Comparison of ENCODE assay signal across 20 cellular contexts in genomic region chr9:129262261-129262660, GRCh38.
DNase-seq lines count a peak whose midpoint lies in the region; ATAC-seq, FAIRE-seq and TF ChIP-seq lines count a peak whose summit lies in the region.
"Had no signal": no experiment of that assay in that cellular context is flagged by ENCODE, and none has a peak within 500 bp of the region (broad histone marks: within the 10 kb centered on the region; RNA-seq: fewer than 3 reads in every experiment).

No MANE protein-coding gene starts in this region.

- H3K4me1 ChIP-seq in astrocyte (ENCODE audit: insufficient read depth, low read length): peaks cover 7% of the 10 kb centered on the region
- peaks cover 7 to 10% of the 10 kb centered on the region in 2 donors for H3K4me1 ChIP-seq in gastrocnemius medialis
- H3K4me1 ChIP-seq in transverse colon: peaks cover 0 to 10% (median 9%) of the 10 kb centered on the region in 4 donors

- H3K9ac ChIP-seq in astrocyte (ENCODE audit: low read length): no peak overlapping the region

- in situ Hi-C loops in gastrocnemius medialis (cut with MboI; ENCODE audit: low sequenced_read_pairs in 4 of 4) (no loop called here), transverse colon (cut with MboI; ENCODE audit: low pct_ligation_motif_present in 1 of 4, low pct_unique_long_range_greater_than_20kb in 1 of 4, low sequenced_read_pairs in 3 of 4) (no loop called here)

- H3K27me3 Mint-ChIP-seq in astrocyte (ENCODE audit: low read depth, unreplicated experiment): peaks cover 42% of the 10 kb centered on the region
- peaks cover 11% of the 10 kb centered on the region for H3K27me3 Mint-ChIP-seq in activated CD4-positive, alpha-beta memory T cell treated with anti-CD3 and anti-CD28 coated beads for 36 hours

- H2AFZ ChIP-seq in astrocyte (ENCODE audit: low read depth, low read length): no peak overlapping the region

- H3K27ac ChIP-seq in astrocyte (ENCODE audit: low read depth, low read length) (no peak overlapping the region), gastrocnemius medialis (peak overlapping the region; percentile 58 to 81 (median 75)), transverse colon (no peak overlapping the region)
- H3K27ac ChIP-seq: VCaP had no signal

- peaks cover 2% of the 10 kb centered on the region for H3K36me3 Mint-ChIP-seq in astrocyte (ENCODE audit: low read depth, unreplicated experiment)
- no peaks in the 10 kb centered on the region for H3K36me3 Mint-ChIP-seq in activated CD4-positive, alpha-beta memory T cell treated with anti-CD3 and anti-CD28 coated beads for 36 hours
- H3K36me3 Mint-ChIP-seq: naive thymus-derived CD8-positive, alpha-beta T cell had no signal

- ATAC-seq in left cardiac atrium: no peak
- no peak for ATAC-seq in gastrocnemius medialis
- ATAC-seq: activated CD8-positive, alpha-beta T cell treated with anti-CD3 and anti-CD28 coated beads, Interleukin-2, amount 10 ng/mL, durations not matched to agents 7 days and 5 days; naive thymus-derived CD8-positive, alpha-beta T cell had no signal

- peaks cover 4% of the 10 kb centered on the region for H3K27me3 ChIP-seq in astrocyte (ENCODE audit: insufficient read depth, low read length)
- H3K27me3 ChIP-seq in gastrocnemius medialis: peaks cover 12 to 23% (median 16%) of the 10 kb centered on the region in 3 donors
- H3K27me3 ChIP-seq in transverse colon: peaks cover 36% of the 10 kb centered on the region

- H3K79me2 ChIP-seq in astrocyte (ENCODE audit: insufficient read depth, low read length): no peaks in the 10 kb centered on the region

- WGBS in transverse colon (ENCODE audit: low coverage in 1 of 2), 2 donors: 90% methylated on average over 9 of the region's 9 CpGs; no CpG with 5 or more reads in 1 of the 2 donors

- TF ChIP-seq POLR2A in gastrocnemius medialis (IDR thresholded peaks at IDR 0.05): no peak
- no peak for TF ChIP-seq POLR2A in transverse colon (IDR thresholded peaks at IDR 0.05)

- H3K9me3 ChIP-seq in astrocyte (ENCODE audit: insufficient read depth, low read depth, low read length) (no peaks in the 10 kb centered on the region), gastrocnemius medialis (no peaks in the 10 kb centered on the region), transverse colon (no peaks in the 10 kb centered on the region)

- H3K27ac Mint-ChIP-seq in astrocyte (ENCODE audit: unreplicated experiment): no peak overlapping the region
- no peak overlapping the region for H3K27ac Mint-ChIP-seq in activated CD4-positive, alpha-beta memory T cell treated with anti-CD3 and anti-CD28 coated beads for 36 hours

- POLR2A ChIA-PET in activated CD4-positive, alpha-beta memory T cell treated with anti-CD3 and anti-CD28 coated beads for 36 hours (lab: Charles Lee): no interaction called here

- TF ChIP-seq EP300 in transverse colon (IDR thresholded peaks at IDR 0.05; ENCODE audit: low read depth): no peak

- H3K9me3 Mint-ChIP-seq in astrocyte (ENCODE audit: unreplicated experiment): no peaks in the 10 kb centered on the region
- H3K9me3 Mint-ChIP-seq in activated CD4-positive, alpha-beta memory T cell treated with anti-CD3 and anti-CD28 coated beads for 36 hours: no peaks in the 10 kb centered on the region
- H3K9me3 Mint-ChIP-seq: activated T-helper 1 cell treated with anti-CD3 and anti-CD28 coated beads, Interleukin-12 subunit alpha, Interleukin-12 subunit beta, Interleukin-2, Interleukin-4 antibody, amounts not matched to agents 30 ng/mL and 10 ng/mL and 1 ng/mL, durations not matched to agents 14 hours and 24 hours and 36 hours; naive thymus-derived CD8-positive, alpha-beta T cell had no signal

- H4K20me1 ChIP-seq in astrocyte (ENCODE audit: insufficient read depth, low read length): no peaks in the 10 kb centered on the region

- peak overlapping the region; percentile 45 for H3K4me3 Mint-ChIP-seq in astrocyte (ENCODE audit: unreplicated experiment)
- no peak overlapping the region for H3K4me3 Mint-ChIP-seq in activated CD4-positive, alpha-beta memory T cell treated with anti-CD3 and anti-CD28 coated beads for 36 hours
- H3K4me3 Mint-ChIP-seq: activated CD8-positive, alpha-beta T cell treated with anti-CD3 and anti-CD28 coated beads, Interleukin-2, amount 10 ng/mL, durations not matched to agents 7 days and 5 days had no signal

- peaks cover 2% of the 10 kb centered on the region for H3K4me1 Mint-ChIP-seq in astrocyte (ENCODE audit: low read depth, unreplicated experiment)
- peaks cover 34% of the 10 kb centered on the region for H3K4me1 Mint-ChIP-seq in activated CD4-positive, alpha-beta memory T cell treated with anti-CD3 and anti-CD28 coated beads for 36 hours (ENCODE audit: low read depth)

- no peak overlapping the region for H3K4me3 ChIP-seq in astrocyte (ENCODE audit: insufficient read depth, low read depth, low read length)
- no peak overlapping the region for H3K4me3 ChIP-seq in gastrocnemius medialis
- H3K4me3 ChIP-seq in transverse colon: no peak overlapping the region

- CTCF ChIA-PET in activated CD4-positive, alpha-beta memory T cell treated with anti-CD3 and anti-CD28 coated beads for 36 hours (lab: Charles Lee): no interaction called here

- no peak for FAIRE-seq in astrocyte (lab: Jason Lieb, UNC)
- FAIRE-seq: HTR-8/SVneo had no signal

- TF ChIP-seq CTCF in astrocyte (IDR thresholded peaks at IDR 0.05; ENCODE audit: insufficient read depth, low read depth, low read length) (no peak), gastrocnemius medialis (IDR thresholded peaks at IDR 0.05 in 4 of 5, conservative IDR thresholded peaks at IDR 0.05 in 1 of 5) (no peak), transverse colon (IDR thresholded peaks at IDR 0.05) (no peak)

- peak; percentile 54 for DNase-seq in ELF-1 (ENCODE audit: low read depth, low spot score)
- no peak for DNase-seq in astrocyte (ENCODE audit: low read depth)
- DNase-seq in left cardiac atrium: peak; percentile 16
- no peak for DNase-seq in gastrocnemius medialis
- no peak for DNase-seq in transverse colon
- DNase-seq in globus pallidus (ENCODE audit: low spot score): no peak
- DNase-seq in stimulated activated CD4-positive, alpha-beta T cell treated with anti-CD3 and anti-CD28 coated beads, Interleukin-15, amount 100 ng/mL, for 24 hours: no peak
- DNase-seq in activated CD4-positive, alpha-beta memory T cell treated with anti-CD3 and anti-CD28 coated beads for 36 hours: no peak
- DNase-seq: activated CD8-positive, alpha-beta T cell treated with anti-CD3 and anti-CD28 coated beads, Interleukin-2, amount 10 ng/mL, durations not matched to agents 7 days and 5 days; central memory CD4-positive, alpha-beta T cell; effector memory CD4-positive, alpha-beta T cell; EL; HCEC 1CT; NCI-H1417 treated with DMSO at 0.1 percent for 48 hours; NCI-H2171; stimulated activated naive CD4-positive, alpha-beta T cell treated with Interleukin-2 at 50 U/mL for 16 hours had no signal

- no peak overlapping the region for H3K4me2 ChIP-seq in astrocyte (ENCODE audit: low read length)

- intact Hi-C loops in left cardiac atrium (cut with DNase I) (loop anchor here in 1 of 2 donors (10.0 kb wide), 1 partner anchor 53 kb away; no protein-coding TSS in a partner anchor), gastrocnemius medialis (cut with DNase I; ENCODE audit: low total_unique reads) (no loop called here), transverse colon (cut with DNase I; ENCODE audit: low total_unique reads) (no loop called here)
- intact Hi-C loops in activated CD4-positive, alpha-beta memory T cell treated with anti-CD3 and anti-CD28 coated beads for 36 hours (cut with micrococcal nuclease): no loop called here

- H3K36me3 ChIP-seq in astrocyte (ENCODE audit: insufficient read depth, low read length) (no peaks in the 10 kb centered on the region), gastrocnemius medialis (no peaks in the 10 kb centered on the region), transverse colon (no peaks in the 10 kb centered on the region)

Comparison
In these comparisons a context has a peak if more than half of its experiments do, and no peak if none do; other contexts are left out.
1. DNase-seq: peak in ELF-1 (single experiment) and left cardiac atrium (single experiment); none in astrocyte (single experiment), gastrocnemius medialis (0 of 2), transverse colon (single experiment), globus pallidus (single experiment), stimulated activated CD4-positive, alpha-beta T cell treated with anti-CD3 and anti-CD28 coated beads, Interleukin-15, amount 100 ng/mL, for 24 hours (single experiment) and activated CD4-positive, alpha-beta memory T cell treated with anti-CD3 and anti-CD28 coated beads for 36 hours (single experiment).
2. H3K27ac ChIP-seq: peak in gastrocnemius medialis (4 of 4); none in astrocyte (single experiment) and transverse colon (0 of 4).